Comparison of ENCODE assay signal across 21 cellular contexts in genomic region chr2:195555971-195556370, GRCh38.
"Had no signal": no experiment of that assay in that cellular context is flagged by ENCODE, and none has a peak within 500 bp of the region (broad histone marks: within the 10 kb centered on the region; RNA-seq: fewer than 3 reads in every experiment).

No MANE protein-coding gene starts in this region.

- H3K27me3 Mint-ChIP-seq: activated naive CD8-positive, alpha-beta T cell treated with anti-CD3 and anti-CD28 coated beads, Interleukin-2, amount 50 U/mL, for 24 hours; naive B cell; type B pancreatic cell had no signal

- H3K36me3 Mint-ChIP-seq: naive B cell, type B pancreatic cell had no signal

- H3K27ac ChIP-seq: coronary artery, esophagus muscularis mucosa, gastrocnemius medialis, left lung, sigmoid colon, thoracic aorta had no signal

- H3K4me3 Mint-ChIP-seq: activated naive CD4-positive, alpha-beta T cell treated with anti-CD3 and anti-CD28 coated beads for 36 hours; activated naive CD8-positive, alpha-beta T cell treated with anti-CD3 and anti-CD28 coated beads, Interleukin-2, amount 50 U/mL, for 24 hours; type B pancreatic cell had no signal

- H3K9me3 ChIP-seq: esophagus muscularis mucosa, gastrocnemius medialis, left lung, sigmoid colon, thoracic aorta had no signal

- DNase-seq: activated CD8-positive, alpha-beta memory T cell treated with anti-CD3 and anti-CD28 coated beads for 24 hours; activated effector memory CD4-positive, alpha-beta T cell treated with Interleukin-2 at 50 U/mL for 16 hours; activated naive CD4-positive, alpha-beta T cell treated with anti-CD3 and anti-CD28 coated beads for 36 hours; activated naive CD8-positive, alpha-beta T cell treated with anti-CD3 and anti-CD28 coated beads, Interleukin-2, amount 50 U/mL, for 24 hours; activated T-cell treated with anti-CD3 and anti-CD28 coated beads, Interleukin-2, amount 50 U/mL, for 48 hours; cerebellar nuclear complex; gastrocnemius medialis; hippocampal formation; kidney glomerular epithelial cell; left lung; naive B cell; sigmoid colon; stimulated activated CD4-positive, alpha-beta T cell treated with anti-CD3 and anti-CD28 coated beads, Interleukin-2, amount 100 ng/mL, for 48 hours; stimulated activated naive CD4-positive, alpha-beta T cell treated with Interleukin-2 at 50 U/mL for 16 hours; SW 1271 had no signal

- H3K4me2 ChIP-seq: smooth muscle cell had no signal

- H3K4me3 ChIP-seq: coronary artery, esophagus muscularis mucosa, gastrocnemius medialis, left lung, lung, sigmoid colon, smooth muscle cell, thoracic aorta had no signal

- ATAC-seq: activated naive CD8-positive, alpha-beta T cell treated with anti-CD3 and anti-CD28 coated beads, Interleukin-2, amount 50 U/mL, for 24 hours; gastrocnemius medialis; left lung had no signal

- H3K4me1 ChIP-seq: esophagus muscularis mucosa, gastrocnemius medialis, sigmoid colon had no signal

- H3K9me3 Mint-ChIP-seq: type B pancreatic cell had no signal

- H3K27ac Mint-ChIP-seq: activated naive CD4-positive, alpha-beta T cell treated with anti-CD3 and anti-CD28 coated beads for 36 hours; activated naive CD8-positive, alpha-beta T cell treated with anti-CD3 and anti-CD28 coated beads, Interleukin-2, amount 50 U/mL, for 24 hours; type B pancreatic cell had no signal

- H3K27me3 ChIP-seq: esophagus muscularis mucosa, gastrocnemius medialis, left lung, sigmoid colon had no signal

- H3K36me3 ChIP-seq: esophagus muscularis mucosa, gastrocnemius medialis, left lung, sigmoid colon, thoracic aorta had no signal
